ENCODE assay signal across 21 cellular contexts in genomic region chr2:88596141-88596830, GRCh38. TPM values are rescaled to one million over a fixed set of nuclear protein-coding genes. Genes with fewer than 3 reads are reported as not detected.
DNase-seq lines count a peak whose midpoint lies in the region; ATAC-seq, FAIRE-seq and TF ChIP-seq lines count a peak whose summit lies in the region.
"Had no signal": no experiment of that assay in that cellular context is flagged by ENCODE, and none has a peak within 500 bp of the region (broad histone marks: within the 10 kb centered on the region; RNA-seq: fewer than 3 reads in every experiment).

No MANE protein-coding gene starts in this region.

- no peaks in the 10 kb centered on the region for H3K9me3 Mint-ChIP-seq in neural progenitor cell
- H3K9me3 Mint-ChIP-seq: nephron progenitor cell; T-helper 1 cell treated with Interleukin-12 subunit alpha and Interleukin-12 subunit beta and Interleukin-4 antibody, amounts not matched to agents 30 μg/mL and 1 μg/mL, for 36 hours had no signal

- peak; percentile 44 for FAIRE-seq in K562 (lab: Jason Lieb, UNC)

- CTCF ChIA-PET in K562 (lab: Yijun Ruan, JAX; ENCODE audit: low intra/inter-chr PET ratio): no interaction called here

- TF ChIP-seq CTCF in DND-41 (IDR thresholded peaks at IDR 0.05; ENCODE audit: borderline replicate concordance, extremely low read depth, low read length, poor library complexity, severe bottlenecking): no peak
- TF ChIP-seq CTCF in LNCaP clone FGC (IDR thresholded peaks at IDR 0.05; ENCODE audit: control insufficient read depth, extremely low read depth, insufficient read depth): no peak
- no peak for TF ChIP-seq CTCF in K562 (IDR thresholded peaks at IDR 0.05 in 2 of 3, conservative IDR thresholded peaks at IDR 0.05 in 1 of 3; ENCODE audit: insufficient read depth in 2 of 3, low read depth in 1 of 3, low read length in 3 of 3)
- TF ChIP-seq CTCF in neural progenitor cell (IDR thresholded peaks at IDR 0.05): no peak
- TF ChIP-seq CTCF in esophagus squamous epithelium (IDR thresholded peaks at IDR 0.05): no peak

- H4K20me1 ChIP-seq in DND-41 (ENCODE audit: insufficient read depth, low read length) (peaks cover 3% of the 10 kb centered on the region; the same call in 1 of the 2 replicates), K562 (replicated peaks; ENCODE audit: control insufficient read depth, insufficient read depth, low read length) (0 out of 2 replicates have a peak, but pooled peaks cover 5% of the 10 kb centered on the region), neural progenitor cell (ENCODE audit: low read depth) (peaks cover 24% of the 10 kb centered on the region)

- H3F3A ChIP-seq in neural progenitor cell (ENCODE audit: low read depth): peaks cover 22% of the 10 kb centered on the region

- 0 out of 3 replicates have a peak, but pooled peaks have one; percentile 12 for ATAC-seq in DND-41 (ENCODE audit: insufficient read depth, low read depth)
- no peak for ATAC-seq in K562
- ATAC-seq in HG03565 (IDR thresholded peaks at IDR 0.05; ENCODE audit: unreplicated experiment): no peak
- ATAC-seq: left lobe of liver had no signal

- H3K4me1 ChIP-seq in DND-41 (ENCODE audit: insufficient read depth, low read length) (no peaks in the 10 kb centered on the region), K562 (replicated peaks in 1 of 2; ENCODE audit: control insufficient read depth in 2 of 2, insufficient read depth in 2 of 2, low read length in 2 of 2) (peaks cover 0 to 10% of the 10 kb centered on the region in 2 experiments; a peak in 3 of 5 replicates), neural progenitor cell (peaks cover 40% of the 10 kb centered on the region), esophagus squamous epithelium (peaks cover 0 to 19% (median 15%) of the 10 kb centered on the region in 3 donors)
- H3K4me1 ChIP-seq: parathyroid adenoma, testis had no signal

- POLR2A ChIA-PET in K562 (lab: Yijun Ruan, JAX): no interaction called here

- H2AFZ ChIP-seq in DND-41 (ENCODE audit: low read depth, low read length) (no peak overlapping the region), K562 (ENCODE audit: low read depth, low read length) (no peak overlapping the region), neural progenitor cell (replicated peaks) (no peak overlapping the region)
- H2AFZ ChIP-seq: parathyroid adenoma had no signal

- H3K27ac Mint-ChIP-seq in neural progenitor cell: no peak overlapping the region
- H3K27ac Mint-ChIP-seq: T-helper 1 cell treated with Interleukin-12 subunit alpha and Interleukin-12 subunit beta and Interleukin-4 antibody, amounts not matched to agents 30 μg/mL and 1 μg/mL, for 36 hours had no signal

- H3K4me2 ChIP-seq in DND-41 (ENCODE audit: insufficient read depth, low read length) (no peak overlapping the region), K562 (ENCODE audit: insufficient read depth, low read length) (no peak overlapping the region), neural progenitor cell (peak overlapping the region; percentile 39)

- H3K4me3 ChIP-seq in DND-41 (ENCODE audit: low read depth in 1 of 2, low read length in 2 of 2) (no peak overlapping the region), LNCaP clone FGC (ENCODE audit: low read depth, low read length) (no peak overlapping the region), K562 (no peak overlapping the region), neural progenitor cell (no peak overlapping the region), esophagus squamous epithelium (no peak overlapping the region)
- H3K4me3 ChIP-seq: cardiac muscle cell, sigmoid colon, testis had no signal

- H3K36me3 ChIP-seq in DND-41 (ENCODE audit: insufficient read depth, low read length): peaks cover 34% of the 10 kb centered on the region
- H3K36me3 ChIP-seq in K562 (ENCODE audit: control insufficient read depth, insufficient read depth, low read length): peaks cover 15% of the 10 kb centered on the region; the same call in 1 of the 3 replicates
- H3K36me3 ChIP-seq in neural progenitor cell: no peaks in the 10 kb centered on the region
- peaks cover 0 to 30% (median 5%) of the 10 kb centered on the region in 3 donors for H3K36me3 ChIP-seq in esophagus squamous epithelium

- intact Hi-C loops in K562 (cut with micrococcal nuclease): no loop called here
- intact Hi-C loops in esophagus squamous epithelium (cut with DNase I): no loop called here

- no peak for TF ChIP-seq POLR2A in K562 (conservative IDR thresholded peaks at IDR 0.05)
- no peak for TF ChIP-seq POLR2A in esophagus squamous epithelium (IDR thresholded peaks at IDR 0.05)

- DNase-seq in DND-41 (no peak), LNCaP clone FGC (ENCODE audit: low read depth) (peak; percentile 75), K562 (ENCODE audit: extremely low read depth in 1 of 4, low spot score in 3 of 4) (no peak), neural progenitor cell (ENCODE audit: low spot score) (peak; percentile 38), T-helper 9 cell (no peak), esophagus squamous epithelium (lab: John Stamatoyannopoulos, UW) (no peak), DMS53 treated with DMSO at 0.1 percent for 48 hours (lab: John Stamatoyannopoulos, UW; ENCODE audit: unreplicated experiment) (no peak)
- DNase-seq: activated CD4-positive, alpha-beta T cell treated with anti-CD3 and anti-CD28 coated beads, Interleukin-2, amount 50 U/mL, for 48 hours; activated effector memory CD4-positive, alpha-beta T cell treated with anti-CD3 and anti-CD28 coated beads, Interleukin-2, amount 50 U/mL, for 16 hours; cortex of kidney; GDM1; midbrain; NCI-H2081; nephron progenitor cell; sigmoid colon; testis had no signal

- no peaks in the 10 kb centered on the region for H3K27me3 ChIP-seq in DND-41 (ENCODE audit: insufficient read depth, low read length, poor library complexity)
- H3K27me3 ChIP-seq in K562 (ENCODE audit: control insufficient read depth in 2 of 2, insufficient read depth in 2 of 2, low read length in 2 of 2): no peaks in the 10 kb centered on the region
- no peaks in the 10 kb centered on the region for H3K27me3 ChIP-seq in neural progenitor cell
- H3K27me3 ChIP-seq in esophagus squamous epithelium: no peaks in the 10 kb centered on the region
- H3K27me3 ChIP-seq: cardiac muscle cell, sigmoid colon, testis had no signal

- TF ChIP-seq EP300 in K562 (IDR thresholded peaks at IDR 0.05; ENCODE audit: low read length): no peak

- in situ Hi-C loops in K562 (cut with MboI): no loop called here

- H3K9ac ChIP-seq in DND-41 (ENCODE audit: low read depth, low read length) (no peak overlapping the region), K562 (ENCODE audit: insufficient read depth in 1 of 2, low read depth in 2 of 2, low read length in 2 of 2) (no peak overlapping the region), neural progenitor cell (no peak overlapping the region)
- H3K9ac ChIP-seq: parathyroid adenoma had no signal

- H3K36me3 Mint-ChIP-seq in neural progenitor cell: peaks cover 7% of the 10 kb centered on the region

- H3K27ac ChIP-seq in DND-41 (ENCODE audit: low read length): no peak overlapping the region
- no peak overlapping the region for H3K27ac ChIP-seq in K562 (ENCODE audit: extremely low read depth, low read depth, low read length)
- no peak overlapping the region for H3K27ac ChIP-seq in neural progenitor cell
- no peak overlapping the region for H3K27ac ChIP-seq in esophagus squamous epithelium
- H3K27ac ChIP-seq: cardiac muscle cell, parathyroid adenoma, sigmoid colon, testis had no signal

- H3K4me3 Mint-ChIP-seq in neural progenitor cell: no peak overlapping the region
- H3K4me3 Mint-ChIP-seq: nephron progenitor cell; T-helper 1 cell treated with Interleukin-12 subunit alpha and Interleukin-12 subunit beta and Interleukin-4 antibody, amounts not matched to agents 30 μg/mL and 1 μg/mL, for 36 hours had no signal

- H3K27me3 Mint-ChIP-seq in neural progenitor cell (ENCODE audit: insufficient read depth, low read depth): peaks cover 4% of the 10 kb centered on the region

- no peaks in the 10 kb centered on the region for H3K9me1 ChIP-seq in K562 (ENCODE audit: control insufficient read depth, insufficient read depth, low read length)

- no peak for TF ChIP-seq RAD21 in K562 (CRISPR knock-in tag; conservative IDR thresholded peaks at IDR 0.05 in 1 of 2, IDR thresholded peaks at IDR 0.05 in 1 of 2)

- no TSS peak for BruUV-seq in K562 (replicated peaks; lab: Mats Ljungman, UMichigan)

- H3K4me1 Mint-ChIP-seq in neural progenitor cell: peaks cover 26% of the 10 kb centered on the region

- 76% methylated on average over 8 of the region's 8 CpGs for WGBS in K562 (ENCODE audit: insufficient coverage, low coverage, missing lambda C conversion rate)
- WGBS in esophagus squamous epithelium, 2 donors: 90 to 92% methylated on average over 8 of the region's 8 CpGs

- H3K9me3 ChIP-seq in DND-41 (ENCODE audit: insufficient read depth, low read length, severe bottlenecking): no peaks in the 10 kb centered on the region
- H3K9me3 ChIP-seq in K562 (replicated peaks; ENCODE audit: control insufficient read depth, insufficient read depth, low read depth, low read length): no peaks in the 10 kb centered on the region
- H3K9me3 ChIP-seq in neural progenitor cell (ENCODE audit: low read depth): no peaks in the 10 kb centered on the region
- H3K9me3 ChIP-seq in esophagus squamous epithelium: no peaks in the 10 kb centered on the region
- H3K9me3 ChIP-seq: sigmoid colon, testis had no signal

- H3K79me2 ChIP-seq in DND-41 (ENCODE audit: insufficient read depth, low read length) (peaks cover 20% of the 10 kb centered on the region), K562 (ENCODE audit: control insufficient read depth, insufficient read depth, low read length) (peaks cover 4% of the 10 kb centered on the region; the same call in 1 of the 3 replicates), neural progenitor cell (ENCODE audit: low read depth) (no peaks in the 10 kb centered on the region)

RNA-seq across cellular contexts. Expression of gene EIF2AK3, which starts 31.0 kb away (rescaled TPM):
- total RNA-seq in K562 (2011; cell fraction: chromatin; rRNA removed; ENCODE audit: low replicate concordance): 11.0 and 50.4 TPM in 2 replicates
- total RNA-seq in K562 (2011; cell fraction: nucleolus; rRNA removed): 13.0 and 13.6 TPM in 2 replicates
- 19.3 and 21.9 TPM in 2 replicates for total RNA-seq in K562 (2011; cell fraction: nucleoplasm; rRNA removed)
- total RNA-seq in K562 (2014; rRNA removed) (7.1 and 9.3 TPM in 2 replicates), K562 (2014; rRNA removed; fragmentation: Illumina TruSeq; extraction: Trizol) (11.6 and 14.7 TPM in 2 replicates), K562 (2015; rRNA removed; fragmentation: Illumina TruSeq; extraction: Trizol) (10.3 and 13.1 TPM in 2 replicates), K562 (2021) (5.9 and 7.4 TPM in 2 replicates), neural progenitor cell (ENCODE audit: low replicate concordance) (14.9 and 21.6 TPM in 2 replicates), esophagus squamous epithelium (10 to 100 TPM; 12.2 to 16.9 (median 16.7) TPM)
- polyA plus RNA-seq in K562 (2011; rRNA removed) (6.3 and 7.5 TPM in 2 replicates), K562 (2014; fragmentation: Illumina TruSeq; extraction: Trizol) (7.3 and 9.8 TPM in 2 replicates), K562 (2014; fragmentation: Nextera tagmentation; extraction: Ambion mirVana) (1 to 10 TPM; 1.7 to 2.2 TPM), K562 (2014; rRNA removed) (3.2 and 7.7 TPM in 2 replicates)
- polyA plus RNA-seq in K562 (2011; cell fraction: cytosol; rRNA removed): 1.5 and 3.2 TPM in 2 replicates
- polyA plus RNA-seq in K562 (2011; cell fraction: nucleus; rRNA removed): 6.9 and 8.7 TPM in 2 replicates
- polyA plus RNA-seq in K562 (2012): 6.0 and 9.5 TPM in 2 replicates
- polyA minus RNA-seq in K562 (2011; rRNA and poly(A)+ RNA removed): 23.6 and 24.8 TPM in 2 replicates
- polyA minus RNA-seq in K562 (2011; cell fraction: cytosol; rRNA and poly(A)+ RNA removed): 5.6 and 7.8 TPM in 2 replicates
- polyA minus RNA-seq in K562 (2011; cell fraction: nucleus; rRNA and poly(A)+ RNA removed): 7.0 and 11.0 TPM in 2 replicates

Comparison
In these comparisons a context has a peak if more than half of its experiments do, and no peak if none do; other contexts are left out.
1. DNase-seq: peak in LNCaP clone FGC (single experiment) and neural progenitor cell (single experiment); none in DND-41 (single experiment), K562 (0 of 4), T-helper 9 cell (single experiment), esophagus squamous epithelium (single experiment) and DMS53 treated with DMSO at 0.1 percent for 48 hours (single experiment).